In the genomic region with DNA sequence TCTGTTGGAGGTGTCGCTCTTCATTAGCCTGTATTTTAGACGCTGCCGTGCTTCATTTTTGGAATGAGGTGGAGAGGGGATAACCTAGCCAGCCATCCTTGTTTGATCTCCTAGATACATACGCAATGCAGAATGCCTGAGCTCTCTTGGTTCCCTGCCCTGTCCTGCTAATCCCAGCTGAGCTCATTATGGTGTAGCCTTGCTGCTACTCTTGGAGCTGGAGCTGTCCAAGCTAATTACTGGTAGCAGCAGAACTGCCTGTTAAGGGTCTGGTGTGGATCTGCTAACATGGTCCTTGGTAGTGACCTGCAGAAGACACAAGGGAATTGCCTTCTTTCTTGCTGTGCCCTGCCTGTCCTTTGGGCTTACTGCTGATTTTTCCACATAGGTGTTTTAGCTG, we compare ENCODE assay signal across 12 cellular contexts.
"Had no signal": no experiment of that assay in that cellular context is flagged by ENCODE, and none has a peak within 500 bp of the region (broad histone marks: within the 10 kb centered on the region; RNA-seq: fewer than 3 reads in every experiment).

No MANE protein-coding gene starts in this region.

- H3K9me3 Mint-ChIP-seq: activated naive CD8-positive, alpha-beta T cell treated with anti-CD3 and anti-CD28 coated beads, Interleukin-2, amount 50 U/mL, for 24 hours had no signal

- H3K27ac ChIP-seq: coronary artery, epithelial cell of prostate, gastroesophageal sphincter, hepatocyte, vagina had no signal

- ATAC-seq: activated naive CD8-positive, alpha-beta T cell treated with anti-CD3 and anti-CD28 coated beads, Interleukin-2, amount 50 U/mL, for 24 hours; gastroesophageal sphincter; right cardiac atrium; T-helper 17 cell had no signal

- DNase-seq: activated CD4-positive, alpha-beta memory T cell treated with anti-CD3 and anti-CD28 coated beads for 36 hours; activated naive CD4-positive, alpha-beta T cell; activated naive CD8-positive, alpha-beta T cell treated with anti-CD3 and anti-CD28 coated beads, Interleukin-2, amount 50 U/mL, for 24 hours; effector CD8-positive, alpha-beta T cell; right cardiac atrium; small intestine; T-helper 17 cell had no signal

- H3K27ac Mint-ChIP-seq: activated CD4-positive, alpha-beta memory T cell treated with anti-CD3 and anti-CD28 coated beads for 36 hours; activated naive CD8-positive, alpha-beta T cell treated with anti-CD3 and anti-CD28 coated beads, Interleukin-2, amount 50 U/mL, for 24 hours; T-helper 17 cell had no signal

- H3K9me3 ChIP-seq: gastroesophageal sphincter, vagina had no signal

- H3K4me2 ChIP-seq: hepatocyte had no signal

- H3K36me3 Mint-ChIP-seq: activated CD4-positive, alpha-beta memory T cell treated with anti-CD3 and anti-CD28 coated beads for 36 hours had no signal

- H2AFZ ChIP-seq: hepatocyte had no signal

- H3K4me3 ChIP-seq: coronary artery, gastroesophageal sphincter, hepatocyte, vagina had no signal

- H3K79me2 ChIP-seq: hepatocyte had no signal

- H3K4me1 Mint-ChIP-seq: activated naive CD8-positive, alpha-beta T cell treated with anti-CD3 and anti-CD28 coated beads, Interleukin-2, amount 50 U/mL, for 24 hours; T-helper 17 cell had no signal

- H3K4me1 ChIP-seq: gastroesophageal sphincter, vagina had no signal

- H3K27me3 ChIP-seq: gastroesophageal sphincter, hepatocyte, vagina had no signal

- H3K4me3 Mint-ChIP-seq: activated CD4-positive, alpha-beta memory T cell treated with anti-CD3 and anti-CD28 coated beads for 36 hours; activated naive CD8-positive, alpha-beta T cell treated with anti-CD3 and anti-CD28 coated beads, Interleukin-2, amount 50 U/mL, for 24 hours; T-helper 17 cell had no signal

- H3K27me3 Mint-ChIP-seq: activated CD4-positive, alpha-beta memory T cell treated with anti-CD3 and anti-CD28 coated beads for 36 hours; activated naive CD8-positive, alpha-beta T cell treated with anti-CD3 and anti-CD28 coated beads, Interleukin-2, amount 50 U/mL, for 24 hours; T-helper 17 cell had no signal
